24 cellular contexts compared by ENCODE assay signal in the genomic region with DNA sequence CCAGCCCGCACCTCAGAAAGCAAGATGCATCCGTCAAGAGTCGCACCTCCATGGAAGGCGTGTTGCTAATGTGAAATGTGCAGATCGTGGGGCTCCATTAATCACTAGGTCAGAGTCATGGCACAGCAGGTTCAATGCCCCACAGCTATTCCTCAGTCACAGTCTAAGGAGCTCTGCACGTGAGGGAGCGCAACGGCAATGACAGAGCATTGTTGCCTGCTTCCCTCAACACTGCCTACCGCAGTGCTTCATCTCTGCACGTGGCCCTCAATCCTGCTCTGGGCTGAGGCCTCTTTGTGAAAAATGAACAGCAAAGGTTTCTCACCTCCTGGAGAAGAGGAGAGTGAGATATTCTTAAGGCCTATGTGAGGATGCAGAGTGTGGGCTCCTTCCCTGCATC.
DNase-seq lines count a peak whose midpoint lies in the region; ATAC-seq, FAIRE-seq and TF ChIP-seq lines count a peak whose summit lies in the region.
"Had no signal": no experiment of that assay in that cellular context is flagged by ENCODE, and none has a peak within 500 bp of the region (broad histone marks: within the 10 kb centered on the region; RNA-seq: fewer than 3 reads in every experiment).

No MANE protein-coding gene starts in this region.

- no peaks in the 10 kb centered on the region for H3K9me3 ChIP-seq in astrocyte (ENCODE audit: insufficient read depth, low read depth, low read length)
- H3K9me3 ChIP-seq in keratinocyte (ENCODE audit: control insufficient read depth, low read depth, low read length) = no peaks in the 10 kb centered on the region
- no peaks in the 10 kb centered on the region for H3K9me3 ChIP-seq in adrenal gland (replicated peaks in 1 of 3)
- H3K9me3 ChIP-seq: Caco-2, SJCRH30 had no signal

- H3K27me3 ChIP-seq in astrocyte (ENCODE audit: insufficient read depth, low read length) (no peaks in the 10 kb centered on the region), keratinocyte (ENCODE audit: control insufficient read depth, extremely low read depth, insufficient read depth, low read length) (no peaks in the 10 kb centered on the region), adrenal gland (no peaks in the 10 kb centered on the region)
- H3K27me3 ChIP-seq: SJCRH30 had no signal

- dilution Hi-C loops in keratinocyte (cut with MboI; ENCODE audit: extremely low pct_ligation_motif_present, low sequenced_read_pairs) = no loop called here

- H4K20me1 ChIP-seq in astrocyte (ENCODE audit: insufficient read depth, low read length) = no peaks in the 10 kb centered on the region
- H4K20me1 ChIP-seq in keratinocyte (ENCODE audit: control insufficient read depth, extremely low read depth, insufficient read depth, low read length) = no peaks in the 10 kb centered on the region

- TF ChIP-seq CTCF in HFFc6 (IDR thresholded peaks at IDR 0.05) (no peak), astrocyte (IDR thresholded peaks at IDR 0.05; ENCODE audit: insufficient read depth, low read depth, low read length) (no peak), keratinocyte (optimal IDR thresholded peaks at IDR 0.05 in 1 of 3, IDR thresholded peaks at IDR 0.05 in 1 of 3, conservative IDR thresholded peaks at IDR 0.05 in 1 of 3; ENCODE audit: extremely low read depth in 1 of 3, insufficient read depth in 2 of 3, low read length in 3 of 3) (no peak), adrenal gland (IDR thresholded peaks at IDR 0.05) (no peak)

- H3K4me1 ChIP-seq in astrocyte (ENCODE audit: insufficient read depth, low read length) (peaks cover 14% of the 10 kb centered on the region), keratinocyte (ENCODE audit: control insufficient read depth, extremely low read depth, insufficient read depth, low read length) (peaks cover 23% of the 10 kb centered on the region), adrenal gland (replicated peaks in 1 of 2) (no peaks in the 10 kb centered on the region)
- H3K4me1 ChIP-seq: Caco-2, SJCRH30 had no signal

- H3K27ac Mint-ChIP-seq in HFFc6 = peak overlapping the region; percentile 96
- H3K27ac Mint-ChIP-seq in astrocyte (ENCODE audit: unreplicated experiment) = no peak overlapping the region
- H3K27ac Mint-ChIP-seq: B cell; CD8-positive, alpha-beta T cell had no signal

- H3K27ac ChIP-seq in astrocyte (ENCODE audit: low read depth, low read length) = peak overlapping the region; percentile 82
- H3K27ac ChIP-seq in keratinocyte (ENCODE audit: control insufficient read depth, insufficient read depth, low read length) = no peak overlapping the region
- H3K27ac ChIP-seq in adrenal gland = no peak overlapping the region
- H3K27ac ChIP-seq: C4-2B, KMS-11, SJCRH30 had no signal

- no peak overlapping the region for H3K9ac ChIP-seq in astrocyte (ENCODE audit: low read length)
- H3K9ac ChIP-seq in keratinocyte (ENCODE audit: control insufficient read depth, extremely low read depth, insufficient read depth, low read length) = no peak overlapping the region
- H3K9ac ChIP-seq: KMS-11 had no signal

- H3K36me3 Mint-ChIP-seq in HFFc6 (ENCODE audit: low read depth) = peaks cover 14% of the 10 kb centered on the region
- no peaks in the 10 kb centered on the region for H3K36me3 Mint-ChIP-seq in astrocyte (ENCODE audit: low read depth, unreplicated experiment)
- H3K36me3 Mint-ChIP-seq: CD8-positive, alpha-beta T cell had no signal

- H3K79me2 ChIP-seq in astrocyte (ENCODE audit: insufficient read depth, low read length) = no peaks in the 10 kb centered on the region
- H3K79me2 ChIP-seq in keratinocyte (ENCODE audit: control insufficient read depth, insufficient read depth, low read length) = no peaks in the 10 kb centered on the region

- DNase-seq in HFFc6 (no peak), astrocyte (ENCODE audit: low read depth) (no peak), keratinocyte (ENCODE audit: low read depth, low spot score) (no peak), adrenal gland (no peak), NCI-H1048 (lab: John Stamatoyannopoulos, UW) (no peak), NCI-H82 treated with DMSO at 0.1 percent for 48 hours (lab: John Stamatoyannopoulos, UW; ENCODE audit: unreplicated experiment) (no peak)
- DNase-seq: Caco-2; CD8-positive, alpha-beta T cell; DND-41; H7; MM.1S; NCI-H1417; NCI-H1694 treated with DMSO at 0.1 percent for 48 hours; NCI-H2081; NCI-H2227 treated with DMSO at 0.1 percent for 48 hours; NCI-H526 treated with DMSO at 0.1 percent for 48 hours; SJCRH30 had no signal

- H3K4me1 Mint-ChIP-seq in HFFc6 (ENCODE audit: low read depth) = peaks cover 83% of the 10 kb centered on the region
- no peaks in the 10 kb centered on the region for H3K4me1 Mint-ChIP-seq in astrocyte (ENCODE audit: low read depth, unreplicated experiment)
- H3K4me1 Mint-ChIP-seq: B cell had no signal

- H3K4me3 Mint-ChIP-seq in HFFc6 (no peak overlapping the region), astrocyte (ENCODE audit: unreplicated experiment) (no peak overlapping the region)
- H3K4me3 Mint-ChIP-seq: B cell; CD8-positive, alpha-beta T cell had no signal

- no peak for ATAC-seq in HG03378 (IDR thresholded peaks at IDR 0.05; ENCODE audit: unreplicated experiment)
- ATAC-seq: CD8-positive, alpha-beta T cell; SK-N-SH treated with all-trans-retinoic acid at 6 μM for 48 hours had no signal

- H3K36me3 ChIP-seq in astrocyte (ENCODE audit: insufficient read depth, low read length) = no peaks in the 10 kb centered on the region
- H3K36me3 ChIP-seq in keratinocyte (ENCODE audit: control insufficient read depth in 2 of 2, extremely low read depth in 1 of 2, insufficient read depth in 2 of 2, low read length in 2 of 2) = no peaks in the 10 kb centered on the region
- H3K36me3 ChIP-seq in adrenal gland (replicated peaks in 1 of 2) = no peaks in the 10 kb centered on the region
- H3K36me3 ChIP-seq: SJCRH30 had no signal

- FAIRE-seq in astrocyte (lab: Jason Lieb, UNC) (no peak), keratinocyte (lab: Jason Lieb, UNC) (peak; percentile 17)
- FAIRE-seq: GM12892, RCC 7860 had no signal

- H3K4me3 ChIP-seq in astrocyte (ENCODE audit: insufficient read depth, low read depth, low read length) (no peak overlapping the region), keratinocyte (ENCODE audit: control insufficient read depth in 2 of 3, extremely low read depth in 1 of 3, insufficient read depth in 2 of 3, low read depth in 1 of 3, low read length in 3 of 3) (no peak overlapping the region), adrenal gland (no peak overlapping the region)
- H3K4me3 ChIP-seq: SJCRH30 had no signal

- no peaks in the 10 kb centered on the region for H3K9me1 ChIP-seq in keratinocyte (ENCODE audit: control insufficient read depth, extremely low read depth, insufficient read depth, low read length)

- 82 to 88% (median 86%) methylated on average over 10 of the region's 10 CpGs for WGBS in adrenal gland, 4 donors

- no peak overlapping the region for H3K4me2 ChIP-seq in astrocyte (ENCODE audit: low read length)
- H3K4me2 ChIP-seq in keratinocyte (ENCODE audit: control insufficient read depth, extremely low read depth, insufficient read depth, low read depth, low read length) = no peak overlapping the region
- H3K4me2 ChIP-seq: KMS-11 had no signal

- no peak for TF ChIP-seq POLR2A in adrenal gland (IDR thresholded peaks at IDR 0.05)

- H3K9me3 Mint-ChIP-seq in HFFc6 (no peaks in the 10 kb centered on the region; the same call in 1 of the 2 replicates), astrocyte (ENCODE audit: unreplicated experiment) (peaks cover 5% of the 10 kb centered on the region)
- H3K9me3 Mint-ChIP-seq: CD8-positive, alpha-beta T cell had no signal

- intact Hi-C loops in adrenal gland (cut with DNase I) = no loop called here

- H2AFZ ChIP-seq in astrocyte (ENCODE audit: low read depth, low read length) = no peak overlapping the region
- no peak overlapping the region for H2AFZ ChIP-seq in keratinocyte (ENCODE audit: control insufficient read depth, low read length)

- H3K27me3 Mint-ChIP-seq in HFFc6 (ENCODE audit: insufficient read depth) = no peaks in the 10 kb centered on the region; the same call in 1 of the 2 replicates
- no peaks in the 10 kb centered on the region for H3K27me3 Mint-ChIP-seq in astrocyte (ENCODE audit: low read depth, unreplicated experiment)
- H3K27me3 Mint-ChIP-seq: B cell had no signal
